ENCODE assay signal across 11 cellular contexts in the genomic region with DNA sequence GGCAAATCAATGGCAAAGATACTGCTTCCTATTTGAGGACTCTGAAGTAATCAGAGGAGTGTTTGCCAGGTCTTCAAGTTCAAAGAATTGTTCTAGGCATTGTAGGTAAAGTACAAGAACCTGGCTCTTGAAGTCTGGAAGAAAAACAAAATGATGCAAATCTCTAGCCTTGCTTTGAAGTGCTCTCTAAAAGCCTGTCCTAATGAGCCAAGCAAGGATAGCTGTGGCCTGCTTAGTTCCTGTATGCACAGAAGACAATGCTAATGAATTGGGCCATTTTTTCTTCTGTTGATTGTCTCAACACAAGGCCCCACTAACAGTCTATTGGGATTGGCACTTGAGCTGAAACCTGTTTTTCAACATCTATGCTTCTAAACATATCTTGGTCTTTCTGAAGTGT.
"Had no signal": no experiment of that assay in that cellular context is flagged by ENCODE, and none has a peak within 500 bp of the region (broad histone marks: within the 10 kb centered on the region; RNA-seq: fewer than 3 reads in every experiment).

No MANE protein-coding gene starts in this region.

- H3K27ac ChIP-seq: body of pancreas, heart right ventricle, right atrium auricular region, tibial artery had no signal

- H3K4me3 ChIP-seq: body of pancreas, heart right ventricle, right atrium auricular region, tibial artery had no signal

- ATAC-seq: body of pancreas, heart right ventricle, left ventricle myocardium superior had no signal

- H3K36me3 ChIP-seq: heart right ventricle, right atrium auricular region, tibial artery had no signal

- H3K4me1 ChIP-seq: body of pancreas, heart right ventricle, right atrium auricular region, tibial artery had no signal

- H3K27me3 ChIP-seq: body of pancreas, right atrium auricular region, tibial artery had no signal

- H3K9me3 ChIP-seq: body of pancreas, heart right ventricle, right atrium auricular region, tibial artery had no signal

- DNase-seq: activated CD4-positive, alpha-beta T cell treated with anti-CD3 and anti-CD28 coated beads, Interleukin-2, amount 50 U/mL, for 1 hour; activated CD4-positive, CD25-positive, alpha-beta regulatory T cell; body of pancreas; central memory CD4-positive, alpha-beta T cell; effector memory CD4-positive, alpha-beta T cell; heart right ventricle; kidney; left ventricle myocardium superior; small intestine; tibial artery had no signal
